2 cellular contexts compared by ENCODE assay signal in the genomic region with DNA sequence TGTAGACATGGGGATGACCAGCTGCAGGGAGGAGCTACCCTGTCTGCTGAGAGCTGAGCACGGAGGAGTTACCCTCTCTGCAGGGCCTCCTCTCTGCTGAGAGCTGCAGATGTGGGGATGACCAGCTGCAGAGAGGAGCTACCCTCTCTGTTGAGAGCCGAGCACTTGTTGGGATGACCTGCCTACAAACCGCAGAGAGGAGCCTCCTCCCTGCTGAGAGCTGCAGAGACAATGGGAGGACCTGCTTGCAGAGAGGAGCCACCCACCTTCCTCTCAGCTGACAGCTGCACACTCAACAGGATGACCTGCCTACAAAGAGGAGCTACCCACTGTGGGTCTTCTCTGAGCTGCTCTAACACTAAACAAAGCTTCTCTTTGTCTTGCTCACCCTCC.
A peak's percentile ranks its signal among the peaks of the same experiment; 100 is the strongest.
TF ChIP-seq lines count a peak whose summit lies in the region.

No MANE protein-coding gene starts in this region.

TF ChIP-seq in K562, 482 proteins besides CTCF, POLR2A, EP300 and RAD21:
- TF ChIP-seq, protein P1, sequence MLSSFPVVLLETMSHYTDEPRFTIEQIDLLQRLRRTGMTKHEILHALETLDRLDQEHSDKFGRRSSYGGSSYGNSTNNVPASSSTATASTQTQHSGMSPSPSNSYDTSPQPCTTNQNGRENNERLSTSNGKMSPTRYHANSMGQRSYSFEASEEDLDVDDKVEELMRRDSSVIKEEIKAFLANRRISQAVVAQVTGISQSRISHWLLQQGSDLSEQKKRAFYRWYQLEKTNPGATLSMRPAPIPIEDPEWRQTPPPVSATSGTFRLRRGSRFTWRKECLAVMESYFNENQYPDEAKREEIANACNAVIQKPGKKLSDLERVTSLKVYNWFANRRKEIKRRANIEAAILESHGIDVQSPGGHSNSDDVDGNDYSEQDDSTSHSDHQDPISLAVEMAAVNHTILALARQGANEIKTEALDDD (IDR thresholded peaks at IDR 0.05), result no peak
- TF ChIP-seq ZNF57 (CRISPR knock-in tag; IDR thresholded peaks at IDR 0.05) (no peak), ZNF263 (CRISPR knock-in tag; IDR thresholded peaks at IDR 0.05; ENCODE audit: borderline replicate concordance) (peak; percentile 90)

TF ChIP-seq in SK-N-SH treated with all-trans-retinoic acid at 6 μM for 48 hours, 23 proteins besides CTCF, POLR2A, EP300 and RAD21:
- TF ChIP-seq, protein P2, sequence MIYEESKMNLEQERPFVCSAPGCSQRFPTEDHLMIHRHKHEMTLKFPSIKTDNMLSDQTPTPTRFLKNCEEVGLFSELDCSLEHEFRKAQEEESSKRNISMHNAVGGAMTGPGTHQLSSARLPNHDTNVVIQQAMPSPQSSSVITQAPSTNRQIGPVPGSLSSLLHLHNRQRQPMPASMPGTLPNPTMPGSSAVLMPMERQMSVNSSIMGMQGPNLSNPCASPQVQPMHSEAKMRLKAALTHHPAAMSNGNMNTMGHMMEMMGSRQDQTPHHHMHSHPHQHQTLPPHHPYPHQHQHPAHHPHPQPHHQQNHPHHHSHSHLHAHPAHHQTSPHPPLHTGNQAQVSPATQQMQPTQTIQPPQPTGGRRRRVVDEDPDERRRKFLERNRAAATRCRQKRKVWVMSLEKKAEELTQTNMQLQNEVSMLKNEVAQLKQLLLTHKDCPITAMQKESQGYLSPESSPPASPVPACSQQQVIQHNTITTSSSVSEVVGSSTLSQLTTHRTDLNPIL (CRISPR knock-in tag; IDR thresholded peaks at IDR 0.05; ENCODE audit: low read depth), result no peak
- TF ChIP-seq, protein P3, sequence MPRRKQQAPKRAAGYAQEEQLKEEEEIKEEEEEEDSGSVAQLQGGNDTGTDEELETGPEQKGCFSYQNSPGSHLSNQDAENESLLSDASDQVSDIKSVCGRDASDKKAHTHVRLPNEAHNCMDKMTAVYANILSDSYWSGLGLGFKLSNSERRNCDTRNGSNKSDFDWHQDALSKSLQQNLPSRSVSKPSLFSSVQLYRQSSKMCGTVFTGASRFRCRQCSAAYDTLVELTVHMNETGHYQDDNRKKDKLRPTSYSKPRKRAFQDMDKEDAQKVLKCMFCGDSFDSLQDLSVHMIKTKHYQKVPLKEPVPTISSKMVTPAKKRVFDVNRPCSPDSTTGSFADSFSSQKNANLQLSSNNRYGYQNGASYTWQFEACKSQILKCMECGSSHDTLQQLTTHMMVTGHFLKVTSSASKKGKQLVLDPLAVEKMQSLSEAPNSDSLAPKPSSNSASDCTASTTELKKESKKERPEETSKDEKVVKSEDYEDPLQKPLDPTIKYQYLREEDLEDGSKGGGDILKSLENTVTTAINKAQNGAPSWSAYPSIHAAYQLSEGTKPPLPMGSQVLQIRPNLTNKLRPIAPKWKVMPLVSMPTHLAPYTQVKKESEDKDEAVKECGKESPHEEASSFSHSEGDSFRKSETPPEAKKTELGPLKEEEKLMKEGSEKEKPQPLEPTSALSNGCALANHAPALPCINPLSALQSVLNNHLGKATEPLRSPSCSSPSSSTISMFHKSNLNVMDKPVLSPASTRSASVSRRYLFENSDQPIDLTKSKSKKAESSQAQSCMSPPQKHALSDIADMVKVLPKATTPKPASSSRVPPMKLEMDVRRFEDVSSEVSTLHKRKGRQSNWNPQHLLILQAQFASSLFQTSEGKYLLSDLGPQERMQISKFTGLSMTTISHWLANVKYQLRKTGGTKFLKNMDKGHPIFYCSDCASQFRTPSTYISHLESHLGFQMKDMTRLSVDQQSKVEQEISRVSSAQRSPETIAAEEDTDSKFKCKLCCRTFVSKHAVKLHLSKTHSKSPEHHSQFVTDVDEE (CRISPR knock-in tag; IDR thresholded peaks at IDR 0.05), result no peak
- TF ChIP-seq ZFP30 (CRISPR knock-in tag; IDR thresholded peaks at IDR 0.05) (no peak), ZNF70 (CRISPR knock-in tag; IDR thresholded peaks at IDR 0.05) (no peak), ZFP3 (CRISPR knock-in tag; IDR thresholded peaks at IDR 0.05) (no peak), OSR1 (CRISPR knock-in tag; IDR thresholded peaks at IDR 0.05) (no peak), ISL1 (CRISPR knock-in tag; IDR thresholded peaks at IDR 0.05) (no peak), ZNF565 (CRISPR knock-in tag; conservative IDR thresholded peaks at IDR 0.05; ENCODE audit: low read depth) (no peak)
